ENCODE assay signal across 11 cellular contexts in the genomic region with DNA sequence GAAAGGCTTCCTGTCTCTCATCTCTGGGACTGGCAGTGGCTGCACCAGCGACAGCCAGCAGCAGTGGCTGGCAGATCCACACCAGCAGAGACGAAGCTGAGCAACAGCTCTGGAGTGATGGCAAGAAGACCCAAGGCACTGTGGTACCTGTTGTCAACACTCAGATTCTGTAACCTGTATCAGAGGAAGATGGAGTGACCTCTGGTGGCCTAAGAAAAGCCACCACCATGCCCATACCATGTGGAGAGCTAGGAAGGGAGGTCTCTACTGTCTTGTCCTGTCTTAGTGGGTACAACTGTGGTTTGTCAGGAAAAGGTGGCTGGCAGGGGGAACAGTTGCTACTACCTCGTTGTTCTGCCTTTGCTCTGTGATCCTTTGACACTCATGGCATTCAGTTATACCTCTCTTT. TPM values are rescaled to one million over a fixed set of nuclear protein-coding genes. Genes with fewer than 3 reads are reported as not detected.
DNase-seq lines count a peak whose midpoint lies in the region; ATAC-seq, FAIRE-seq and TF ChIP-seq lines count a peak whose summit lies in the region.
"Had no signal": no experiment of that assay in that cellular context is flagged by ENCODE, and none has a peak within 500 bp of the region (broad histone marks: within the 10 kb centered on the region; RNA-seq: fewer than 3 reads in every experiment).

No MANE protein-coding gene starts in this region.

- H3K9ac ChIP-seq in K562 (ENCODE audit: insufficient read depth in 1 of 2, low read depth in 2 of 2, low read length in 2 of 2): no peak overlapping the region
- no peak overlapping the region for H3K9ac ChIP-seq in neural progenitor cell

- FAIRE-seq in K562 (lab: Jason Lieb, UNC): peak; percentile 42
- no peak for FAIRE-seq in HTR-8/SVneo (lab: Jason Lieb, UNC)

- peaks cover 8% of the 10 kb centered on the region for H3K27me3 Mint-ChIP-seq in neural progenitor cell (ENCODE audit: insufficient read depth, low read depth)
- H3K27me3 Mint-ChIP-seq in osteocyte (ENCODE audit: unreplicated experiment): no peaks in the 10 kb centered on the region

- TF ChIP-seq POLR2A in K562 (conservative IDR thresholded peaks at IDR 0.05): no peak

- POLR2A ChIA-PET in K562 (lab: Yijun Ruan, JAX): interaction anchor here (0.6 to 1.1 kb wide), 3 partner anchors 10 to 19 kb away, joined by 3 read pairs; no protein-coding TSS in a partner anchor

- no peak overlapping the region for H3K27ac Mint-ChIP-seq in neural progenitor cell
- H3K27ac Mint-ChIP-seq in osteocyte (ENCODE audit: unreplicated experiment): no peak overlapping the region
- H3K27ac Mint-ChIP-seq: CD14-positive monocyte; natural killer cell treated with Interleukin-12 subunit alpha and Interleukin-12 subunit beta and Interleukin-15 and Interleukin-18, amount 100 ng/mL, for 72 hours had no signal

- H3K9me3 ChIP-seq in K562 (replicated peaks; ENCODE audit: control insufficient read depth, insufficient read depth, low read depth, low read length): 0 out of 2 replicates have a peak, but pooled peaks cover 4% of the 10 kb centered on the region
- no peaks in the 10 kb centered on the region for H3K9me3 ChIP-seq in neural progenitor cell (ENCODE audit: low read depth)

- H3F3A ChIP-seq in neural progenitor cell (ENCODE audit: low read depth): no peaks in the 10 kb centered on the region

- no peaks in the 10 kb centered on the region for H3K36me3 ChIP-seq in K562 (ENCODE audit: control insufficient read depth, insufficient read depth, low read length)
- H3K36me3 ChIP-seq in neural progenitor cell: no peaks in the 10 kb centered on the region

- H3K36me3 Mint-ChIP-seq in neural progenitor cell (no peaks in the 10 kb centered on the region), osteocyte (ENCODE audit: unreplicated experiment) (no peaks in the 10 kb centered on the region)
- H3K36me3 Mint-ChIP-seq: CD14-positive monocyte; natural killer cell treated with Interleukin-12 subunit alpha and Interleukin-12 subunit beta and Interleukin-15 and Interleukin-18, amount 100 ng/mL, for 72 hours had no signal

- CTCF ChIA-PET in K562 (lab: Yijun Ruan, JAX; ENCODE audit: low intra/inter-chr PET ratio): no interaction called here

- intact Hi-C loops in K562 (cut with micrococcal nuclease): loop anchor here (1.0 kb wide), 1 partner anchor 105 kb away; the partner anchor contains the start of gene RRAGC

- no peaks in the 10 kb centered on the region for H3K9me1 ChIP-seq in K562 (ENCODE audit: control insufficient read depth, insufficient read depth, low read length)

- 10% methylated on average over 3 of the region's 3 CpGs for WGBS in K562 (ENCODE audit: insufficient coverage, low coverage, missing lambda C conversion rate)

- H3K4me1 ChIP-seq in K562 (replicated peaks in 1 of 2; ENCODE audit: control insufficient read depth in 2 of 2, insufficient read depth in 2 of 2, low read length in 2 of 2) (peaks cover 9 to 11% of the 10 kb centered on the region in 2 experiments; a peak in 4 of 5 replicates), neural progenitor cell (peaks cover 5% of the 10 kb centered on the region)

- BruUV-seq in K562 (replicated peaks; lab: Mats Ljungman, UMichigan): no TSS peak

- H2AFZ ChIP-seq in K562 (ENCODE audit: low read depth, low read length): no peak overlapping the region
- no peak overlapping the region for H2AFZ ChIP-seq in neural progenitor cell (replicated peaks)

- H3K79me2 ChIP-seq in K562 (ENCODE audit: control insufficient read depth, insufficient read depth, low read length) (no peaks in the 10 kb centered on the region), neural progenitor cell (ENCODE audit: low read depth) (no peaks in the 10 kb centered on the region)

- H3K27me3 ChIP-seq in K562 (ENCODE audit: control insufficient read depth in 2 of 2, insufficient read depth in 2 of 2, low read length in 2 of 2): no peaks in the 10 kb centered on the region
- H3K27me3 ChIP-seq in neural progenitor cell: no peaks in the 10 kb centered on the region

- peak; percentile 52 to 74; a peak in 3 of 4 replicates for TF ChIP-seq RAD21 in K562 (CRISPR knock-in tag; conservative IDR thresholded peaks at IDR 0.05 in 1 of 2, IDR thresholded peaks at IDR 0.05 in 1 of 2)

- H3K4me3 Mint-ChIP-seq in neural progenitor cell: no peak overlapping the region
- H3K4me3 Mint-ChIP-seq in osteocyte (ENCODE audit: unreplicated experiment): no peak overlapping the region
- H3K4me3 Mint-ChIP-seq: CD14-positive monocyte; natural killer cell treated with Interleukin-12 subunit alpha and Interleukin-12 subunit beta and Interleukin-15 and Interleukin-18, amount 100 ng/mL, for 72 hours had no signal

- H4K20me1 ChIP-seq in K562 (replicated peaks; ENCODE audit: control insufficient read depth, insufficient read depth, low read length): 0 out of 2 replicates have a peak, but pooled peaks cover 3% of the 10 kb centered on the region
- H4K20me1 ChIP-seq in neural progenitor cell (ENCODE audit: low read depth): no peaks in the 10 kb centered on the region

- no peak overlapping the region for H3K4me3 ChIP-seq in K562
- H3K4me3 ChIP-seq in neural progenitor cell: no peak overlapping the region

- TF ChIP-seq EP300 in K562 (IDR thresholded peaks at IDR 0.05; ENCODE audit: low read length): no peak

- peak; percentile 33; the same call in 1 of the 2 replicates for TF ChIP-seq CTCF in LNCAP (IDR thresholded peaks at IDR 0.05)
- peak; percentile 57 to 73 (median 69) for TF ChIP-seq CTCF in K562 (IDR thresholded peaks at IDR 0.05 in 2 of 3, conservative IDR thresholded peaks at IDR 0.05 in 1 of 3; ENCODE audit: insufficient read depth in 2 of 3, low read depth in 1 of 3, low read length in 3 of 3)
- peak; percentile 35 for TF ChIP-seq CTCF in neural progenitor cell (IDR thresholded peaks at IDR 0.05)
- TF ChIP-seq CTCF in osteocyte (IDR thresholded peaks at IDR 0.05): no peak

- H3K4me2 ChIP-seq in K562 (ENCODE audit: insufficient read depth, low read length): no peak overlapping the region
- no peak overlapping the region for H3K4me2 ChIP-seq in neural progenitor cell

- in situ Hi-C loops in K562 (cut with MboI): no loop called here

- DNase-seq in activated T-cell treated with anti-CD3 and anti-CD28 coated beads, Interleukin-2, amount 50 U/mL, for 1 hour: peak; percentile 20
- DNase-seq in activated T-cell treated with anti-CD3 and anti-CD28 coated beads, Interleukin-2, amount 50 U/mL, for 48 hours: no peak
- DNase-seq in K562 (ENCODE audit: extremely low read depth in 1 of 4, low spot score in 3 of 4) (peak in 3 of 4 experiments; percentile 24 to 51 (median 40)), neural progenitor cell (ENCODE audit: low spot score) (no peak), osteocyte (ENCODE audit: extremely low spot score, unreplicated experiment) (no peak), HTR-8/SVneo (ENCODE audit: insufficient read length, low spot score) (no peak)
- DNase-seq: stimulated activated CD4-positive, alpha-beta T cell treated with anti-CD3 and anti-CD28 coated beads, Interleukin-1b, Interleukin-23, amount 100 ng/mL, for 48 hours had no signal

- H3K4me1 Mint-ChIP-seq in neural progenitor cell (peaks cover 5% of the 10 kb centered on the region), osteocyte (ENCODE audit: unreplicated experiment) (no peaks in the 10 kb centered on the region)

- no peaks in the 10 kb centered on the region for H3K9me3 Mint-ChIP-seq in neural progenitor cell
- H3K9me3 Mint-ChIP-seq in osteocyte (ENCODE audit: unreplicated experiment): no peaks in the 10 kb centered on the region
- H3K9me3 Mint-ChIP-seq: natural killer cell treated with Interleukin-12 subunit alpha and Interleukin-12 subunit beta and Interleukin-15 and Interleukin-18, amount 100 ng/mL, for 72 hours had no signal

- ATAC-seq in K562 (peak; percentile 91), GM18868 (IDR thresholded peaks at IDR 0.05; ENCODE audit: unreplicated experiment) (no peak)

- H3K27ac ChIP-seq in K562 (ENCODE audit: extremely low read depth, low read depth, low read length) (no peak overlapping the region), neural progenitor cell (no peak overlapping the region)

RNA-seq across cellular contexts. Expression of gene RHBDL2, which starts 22.5 kb away (rescaled TPM):
- not detected in 2 replicates for total RNA-seq in K562 (2011; cell fraction: chromatin; rRNA removed; ENCODE audit: low replicate concordance)
- total RNA-seq in K562 (2011; cell fraction: nucleolus; rRNA removed): not detected in 2 replicates
- not detected in 2 replicates for total RNA-seq in K562 (2011; cell fraction: nucleoplasm; rRNA removed)
- total RNA-seq in K562 (2014; rRNA removed) (not detected in 2 replicates), K562 (2014; rRNA removed; fragmentation: Illumina TruSeq; extraction: Trizol) (not detected in 2 replicates), K562 (2015; rRNA removed; fragmentation: Illumina TruSeq; extraction: Trizol) (not detected in 2 replicates), K562 (2021) (not detected in 2 replicates), neural progenitor cell (ENCODE audit: low replicate concordance) (1.1 TPM in 1 of 2 replicates, not detected in the other), osteocyte (not detected in 2 replicates)
- polyA plus RNA-seq in K562 (2011; rRNA removed) (not detected in 2 replicates), K562 (2014; fragmentation: Illumina TruSeq; extraction: Trizol) (not detected in 2 replicates), K562 (2014; fragmentation: Nextera tagmentation; extraction: Ambion mirVana) (not detected), K562 (2014; rRNA removed) (not detected in 2 replicates)
- not detected in 2 replicates for polyA plus RNA-seq in K562 (2011; cell fraction: cytosol; rRNA removed)
- not detected in 2 replicates for polyA plus RNA-seq in K562 (2011; cell fraction: nucleus; rRNA removed)
- 0.07 and 0.28 TPM in 2 replicates for polyA plus RNA-seq in K562 (2012)
- polyA minus RNA-seq in K562 (2011; rRNA and poly(A)+ RNA removed): not detected in 2 replicates
- polyA minus RNA-seq in K562 (2011; cell fraction: cytosol; rRNA and poly(A)+ RNA removed): not detected in 2 replicates
- polyA minus RNA-seq in K562 (2011; cell fraction: nucleus; rRNA and poly(A)+ RNA removed): not detected in 2 replicates
- total RNA-seq: natural killer cell treated with Interleukin-12 subunit alpha and Interleukin-12 subunit beta and Interleukin-15 and Interleukin-18, amount 100 ng/mL, for 72 hours had no signal

RNA-seq across cellular contexts. Expression of gene AKIRIN1, which starts 26.9 kb away (rescaled TPM):
- 26.5 and 51.2 TPM in 2 replicates for total RNA-seq in K562 (2011; cell fraction: chromatin; rRNA removed; ENCODE audit: low replicate concordance)
- total RNA-seq in K562 (2011; cell fraction: nucleolus; rRNA removed): 19.3 and 20.1 TPM in 2 replicates
- total RNA-seq in K562 (2011; cell fraction: nucleoplasm; rRNA removed): 46.7 and 64.7 TPM in 2 replicates
- total RNA-seq in K562 (2014; rRNA removed) (68.9 and 72.4 TPM in 2 replicates), K562 (2014; rRNA removed; fragmentation: Illumina TruSeq; extraction: Trizol) (81.7 and 86.5 TPM in 2 replicates), K562 (2015; rRNA removed; fragmentation: Illumina TruSeq; extraction: Trizol) (76.2 and 83.4 TPM in 2 replicates), K562 (2021) (86.0 and 87.8 TPM in 2 replicates), neural progenitor cell (ENCODE audit: low replicate concordance) (99.6 and 130 TPM in 2 replicates), osteocyte (42.5 and 42.7 TPM in 2 replicates)
- polyA plus RNA-seq in K562 (2011; rRNA removed) (95.0 and 139 TPM in 2 replicates), K562 (2014; fragmentation: Illumina TruSeq; extraction: Trizol) (91.4 and 103 TPM in 2 replicates), K562 (2014; fragmentation: Nextera tagmentation; extraction: Ambion mirVana) (10 to 100 TPM; 11.5 to 17.6 TPM), K562 (2014; rRNA removed) (85.1 and 87.2 TPM in 2 replicates)
- polyA plus RNA-seq in K562 (2011; cell fraction: cytosol; rRNA removed): 53.8 and 59.9 TPM in 2 replicates
- 18.7 and 19.1 TPM in 2 replicates for polyA plus RNA-seq in K562 (2011; cell fraction: nucleus; rRNA removed)
- polyA plus RNA-seq in K562 (2012): 69.5 and 81.6 TPM in 2 replicates
- 81.6 and 94.1 TPM in 2 replicates for polyA minus RNA-seq in K562 (2011; rRNA and poly(A)+ RNA removed)
- polyA minus RNA-seq in K562 (2011; cell fraction: cytosol; rRNA and poly(A)+ RNA removed): 33.5 and 47.6 TPM in 2 replicates
- 10.1 and 12.8 TPM in 2 replicates for polyA minus RNA-seq in K562 (2011; cell fraction: nucleus; rRNA and poly(A)+ RNA removed)

Comparison
In these comparisons a context has a peak if more than half of its experiments do, and no peak if none do; other contexts are left out.
1. DNase-seq: peak in activated T-cell treated with anti-CD3 and anti-CD28 coated beads, Interleukin-2, amount 50 U/mL, for 1 hour (single experiment) and K562 (3 of 4); none in activated T-cell treated with anti-CD3 and anti-CD28 coated beads, Interleukin-2, amount 50 U/mL, for 48 hours (0 of 2), neural progenitor cell (single experiment), osteocyte (single experiment) and HTR-8/SVneo (single experiment).